ENCODE assay signal across 6 cellular contexts in the genomic region with DNA sequence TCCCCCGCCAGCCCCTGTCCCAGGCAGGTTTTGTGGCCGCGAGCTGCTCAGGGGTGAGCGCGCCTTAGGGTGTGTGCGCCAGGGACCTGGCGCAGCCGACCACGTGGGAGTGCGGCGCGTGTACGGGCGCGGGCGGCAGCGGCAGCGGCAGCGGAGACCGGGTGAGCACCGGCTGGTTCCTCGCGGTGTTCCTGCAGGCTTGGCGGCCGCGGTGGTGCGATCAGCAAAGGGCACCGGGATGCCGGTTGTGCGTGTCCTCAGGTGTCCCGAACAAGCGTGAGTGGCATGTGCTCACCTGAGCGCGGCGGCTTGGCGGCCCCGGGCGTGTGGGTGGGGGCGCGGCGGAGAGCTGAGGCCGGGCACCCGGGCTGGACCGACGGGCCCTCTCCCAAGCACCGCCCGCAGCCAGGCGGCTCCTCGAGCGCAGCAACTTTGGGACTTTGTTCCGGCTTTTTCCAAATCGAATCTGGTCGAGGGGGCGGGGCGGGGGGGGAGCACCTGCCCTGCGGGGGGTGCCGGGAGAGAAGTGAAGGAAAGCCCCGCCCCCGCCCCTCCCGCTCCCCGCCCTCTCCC. TPM values are rescaled to one million over a fixed set of nuclear protein-coding genes. Genes with fewer than 3 reads are reported as not detected.
A peak's percentile ranks its signal among the peaks of the same experiment; 100 is the strongest.
DNase-seq lines count a peak whose midpoint lies in the region; ATAC-seq and TF ChIP-seq lines count a peak whose summit lies in the region.

No MANE protein-coding gene starts in this region.

- BruUV-seq in Caco-2 (replicated peaks; lab: Mats Ljungman, UMichigan): TSS peak; percentile 52

- POLR2A ChIA-PET in Caco-2 (lab: Charles Lee) (interaction anchor here (0.5 to 1.2 kb wide), 15 partner anchors 12 to 895 kb away, joined by 3 to 12 read pairs (median 5); partner anchors contain the start of gene ATP6V0D1), T-cell (lab: Charles Lee) (no interaction called here)

- TF ChIP-seq CTCF in Caco-2 (IDR thresholded peaks at IDR 0.05; ENCODE audit: insufficient read depth in 1 of 2, low read depth in 1 of 2, low read length in 1 of 2, severe bottlenecking in 1 of 2, unreplicated experiment in 1 of 2): no peak
- TF ChIP-seq CTCF in foreskin keratinocyte (conservative IDR thresholded peaks at IDR 0.05): no peak

- H3K9me3 Mint-ChIP-seq in Caco-2 (ENCODE audit: unreplicated experiment) (no peaks in the 10 kb centered on the region), T-cell (no peaks in the 10 kb centered on the region)

- no peaks in the 10 kb centered on the region for H3K27me3 Mint-ChIP-seq in Caco-2 (ENCODE audit: insufficient read depth, unreplicated experiment)
- H3K27me3 Mint-ChIP-seq in T-cell: peaks cover 23 to 46% of the 10 kb centered on the region in 2 donors

- ATAC-seq in T-cell (replicated peaks in 1 of 4) (peak; percentile 48 to 62 (median 58)), foreskin keratinocyte (peak; percentile 32)

- H3K27ac Mint-ChIP-seq in Caco-2 (ENCODE audit: unreplicated experiment) (peak overlapping the region; percentile 89), T-cell (no peak overlapping the region)

- H3K4me1 Mint-ChIP-seq in Caco-2 (ENCODE audit: low read depth, unreplicated experiment): peaks cover 14% of the 10 kb centered on the region
- H3K4me1 Mint-ChIP-seq in T-cell: peaks cover 5 to 16% (median 7%) of the 10 kb centered on the region in 3 donors

- H3K4me3 Mint-ChIP-seq in Caco-2 (ENCODE audit: unreplicated experiment) (peak overlapping the region; percentile 91), T-cell (peak overlapping the region; percentile 73 to 83 (median 73))

- H3K36me3 Mint-ChIP-seq in Caco-2 (ENCODE audit: insufficient read depth, unreplicated experiment) (peaks cover 11% of the 10 kb centered on the region), T-cell (peaks cover 3% of the 10 kb centered on the region)

- CTCF ChIA-PET in Caco-2 (lab: Charles Lee): interaction anchor here (0.6 to 1.5 kb wide), 15 partner anchors 11 to 1470 kb away, joined by 3 to 15 read pairs (median 6); partner anchors contain the start of genes ATP6V0D1 and FHOD1
- CTCF ChIA-PET in T-cell (lab: Charles Lee): interaction anchor here in 1 of 2 donors (0.5 to 0.7 kb wide), 2 partner anchors 10 to 17 kb away, joined by 3 read pairs; no protein-coding TSS in a partner anchor

- H3K4me1 ChIP-seq in Caco-2 (peaks cover 19% of the 10 kb centered on the region), foreskin keratinocyte (no peaks in the 10 kb centered on the region)

- no peak overlapping the region for H3K27ac ChIP-seq in foreskin keratinocyte

- DNase-seq in Caco-2 (peak; percentile 82), T-cell (peak in 11 of 34 experiments; percentile 4 to 33 (median 13)), foreskin keratinocyte (peak in 1 of 2 donors; percentile 18), hippocampal formation (lab: John Stamatoyannopoulos, UW) (no peak), cortex of kidney (lab: John Stamatoyannopoulos, UW) (no peak)
- peak; percentile 16 to 40 for DNase-seq in stimulated activated CD4-positive, alpha-beta T cell treated with anti-CD3 and anti-CD28 coated beads, Interleukin-2, amount 100 ng/mL, for 48 hours

- peak overlapping the region; percentile 56 for H3K4me3 ChIP-seq in Caco-2 (ENCODE audit: low read depth, low read length)

- intact Hi-C loops in Caco-2 (cut with micrococcal nuclease; ENCODE audit: unreplicated experiment): loop anchor here (1.0 to 5.0 kb wide), 2 partner anchors 26 to 52 kb away; partner anchors contain the start of genes AGRP and ATP6V0D1

- H3K27me3 ChIP-seq in Caco-2 (replicated peaks; ENCODE audit: control insufficient read depth, insufficient read depth, low read length) (no peaks in the 10 kb centered on the region), foreskin keratinocyte (peaks cover 31% of the 10 kb centered on the region)

- H3K9me3 ChIP-seq in Caco-2: no peaks in the 10 kb centered on the region

- H3K36me3 ChIP-seq in Caco-2 (ENCODE audit: control insufficient read depth, insufficient read depth, low read length): no peaks in the 10 kb centered on the region

RNA-seq across cellular contexts. Expression of gene HSD11B2, which starts 0.3 kb away (rescaled TPM):
- total RNA-seq in Caco-2 (2022) (11.3 and 12.3 TPM in 2 replicates), T-cell (under 1 TPM in 3 of 5 donors, not detected in 2; 0.20 to 0.32 (median 0.29) TPM), foreskin keratinocyte (0.78 and 1.1 TPM in 2 replicates)
- 1.3 and 1.5 TPM in 2 replicates for polyA plus RNA-seq in foreskin keratinocyte

RNA-seq across cellular contexts. Expression of gene ZDHHC1, which starts 14.3 kb away (rescaled TPM):
- total RNA-seq in Caco-2 (2022): 1.0 and 1.3 TPM in 2 replicates
- total RNA-seq in T-cell: under 1 TPM in 4 of 5 donors, not detected in 1; 0.26 to 0.85 (median 0.47) TPM
- total RNA-seq in foreskin keratinocyte: 3.3 and 3.6 TPM in 2 replicates
- polyA plus RNA-seq in foreskin keratinocyte: 3.2 and 3.9 TPM in 2 replicates

RNA-seq across cellular contexts. Expression of gene TPPP3, which starts 37.3 kb away (rescaled TPM):
- total RNA-seq in Caco-2 (2022) (0.39 and 0.56 TPM in 2 replicates), T-cell (under 1 TPM in 2 of 5 donors, not detected in 3; 0.18 to 0.23 TPM), foreskin keratinocyte (0.07 TPM in 1 of 2 replicates, not detected in the other)
- 0.07 and 0.09 TPM in 2 replicates for polyA plus RNA-seq in foreskin keratinocyte

RNA-seq across cellular contexts. Expression of gene ATP6V0D1, which starts 50.4 kb away (rescaled TPM):
- total RNA-seq in Caco-2 (2022) (107 and 110 TPM in 2 replicates), T-cell (10 to 100 TPM; 41.5 to 49.6 (median 45.8) TPM), foreskin keratinocyte (97.7 and 102 TPM in 2 replicates)
- polyA plus RNA-seq in foreskin keratinocyte: 114 and 119 TPM in 2 replicates

RNA-seq across cellular contexts. Expression of gene AGRP, which starts 52.8 kb away (rescaled TPM):
- total RNA-seq in Caco-2 (2022): not detected in 2 replicates
- not detected for total RNA-seq in T-cell
- not detected in 2 replicates for total RNA-seq in foreskin keratinocyte
- polyA plus RNA-seq in foreskin keratinocyte: not detected in 2 replicates

Comparison
In these comparisons a context has a peak if more than half of its experiments do, and no peak if none do; other contexts are left out.
1. DNase-seq: peak in Caco-2 (2 of 2) and stimulated activated CD4-positive, alpha-beta T cell treated with anti-CD3 and anti-CD28 coated beads, Interleukin-2, amount 100 ng/mL, for 48 hours (2 of 2); none in hippocampal formation (0 of 2) and cortex of kidney (single experiment).